In the genomic region with DNA sequence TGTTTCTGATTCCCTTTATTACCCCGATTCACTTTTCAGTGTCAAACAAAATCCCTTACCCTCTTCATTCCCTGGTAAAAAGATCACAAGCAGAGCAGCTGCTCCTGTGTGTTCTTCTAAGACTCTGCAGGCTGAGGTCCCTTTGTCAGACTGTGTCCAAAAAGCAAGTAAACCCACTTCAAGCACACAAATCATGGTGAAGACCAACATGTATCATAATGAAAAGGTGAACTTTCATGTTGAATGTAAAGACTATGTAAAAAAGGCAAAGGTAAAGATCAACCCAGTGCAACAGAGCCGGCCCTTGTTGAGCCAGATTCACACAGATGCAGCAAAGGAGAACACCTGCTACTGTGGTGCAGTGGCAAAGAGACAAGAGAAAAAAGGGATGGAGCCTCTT, we compare ENCODE assay signal across 27 cellular contexts. TPM values are rescaled to one million over a fixed set of nuclear protein-coding genes. Genes with fewer than 3 reads are reported as not detected.
DNase-seq lines count a peak whose midpoint lies in the region; ATAC-seq, FAIRE-seq and TF ChIP-seq lines count a peak whose summit lies in the region.
"Had no signal": no experiment of that assay in that cellular context is flagged by ENCODE, and none has a peak within 500 bp of the region (broad histone marks: within the 10 kb centered on the region; RNA-seq: fewer than 3 reads in every experiment).

No MANE protein-coding gene starts in this region.

- H3K36me3 ChIP-seq in Karpas-422 (ENCODE audit: insufficient read depth, low read length) (no peaks in the 10 kb centered on the region), mammary epithelial cell (ENCODE audit: insufficient read depth, low read length) (no peaks in the 10 kb centered on the region)

- no peak overlapping the region for H3K4me3 Mint-ChIP-seq in activated naive CD4-positive, alpha-beta T cell treated with anti-CD3 and anti-CD28 coated beads, Interleukin-2, amount 50 U/mL, for 24 hours
- H3K4me3 Mint-ChIP-seq in stimulated activated memory B cell treated with anti-CD40 and anti-IgM and Interleukin-4, amounts not matched to agents 10 μg/mL and 1 μg/mL and 100 μg/mL, for 72 hours = no peak overlapping the region
- H3K4me3 Mint-ChIP-seq: stimulated activated naive CD8-positive, alpha-beta T cell treated with anti-CD3 and anti-CD28 coated beads, Interleukin-15, Interleukin-2, amounts not matched to agents 100 ng/mL and 50 ng/mL, for 24 hours had no signal

- no peaks in the 10 kb centered on the region for H3K9me3 Mint-ChIP-seq in activated naive CD4-positive, alpha-beta T cell treated with anti-CD3 and anti-CD28 coated beads, Interleukin-2, amount 50 U/mL, for 24 hours
- no peaks in the 10 kb centered on the region for H3K9me3 Mint-ChIP-seq in stimulated activated memory B cell treated with anti-CD40 and anti-IgM and Interleukin-4, amounts not matched to agents 10 μg/mL and 1 μg/mL and 100 μg/mL, for 72 hours
- H3K9me3 Mint-ChIP-seq: stimulated activated naive CD8-positive, alpha-beta T cell treated with anti-CD3 and anti-CD28 coated beads, Interleukin-15, Interleukin-2, amounts not matched to agents 100 ng/mL and 50 ng/mL, for 24 hours had no signal

- no peak for FAIRE-seq in RCC 7860 (lab: Jason Lieb, UNC)
- FAIRE-seq: endometrium, TTC549 had no signal

- ATAC-seq in stimulated activated memory B cell treated with anti-CD40 and anti-IgM and Interleukin-4, amounts not matched to agents 10 μg/mL and 1 μg/mL and 100 μg/mL, for 72 hours = no peak
- ATAC-seq: gastrocnemius medialis had no signal

- BruUV-seq in mammary epithelial cell (replicated peaks; lab: Mats Ljungman, UMichigan) = TSS peak; percentile 42

- H4K20me1 ChIP-seq in Karpas-422 (ENCODE audit: insufficient read depth, low read depth, low read length) (no peaks in the 10 kb centered on the region), mammary epithelial cell (ENCODE audit: insufficient read depth, low read length) (no peaks in the 10 kb centered on the region)

- 0 out of 2 replicates have a peak, but pooled peaks cover 3% of the 10 kb centered on the region for H3K79me2 ChIP-seq in Karpas-422 (ENCODE audit: low read length)
- H3K79me2 ChIP-seq in mammary epithelial cell (ENCODE audit: insufficient read depth, low read length) = no peaks in the 10 kb centered on the region

- H3K9ac ChIP-seq in Karpas-422 (ENCODE audit: low read length) (no peak overlapping the region), mammary epithelial cell (ENCODE audit: insufficient read depth, low read length) (no peak overlapping the region)
- H3K9ac ChIP-seq: parathyroid adenoma had no signal

- TF ChIP-seq CTCF in mammary epithelial cell (conservative IDR thresholded peaks at IDR 0.05 in 1 of 2, IDR thresholded peaks at IDR 0.05 in 1 of 2; ENCODE audit: extremely low read depth in 1 of 2, insufficient read depth in 1 of 2, low read depth in 1 of 2, low read length in 2 of 2) = no peak

- no peak overlapping the region for H3K4me2 ChIP-seq in Karpas-422 (ENCODE audit: low read depth, low read length, poor library complexity, severe bottlenecking)
- no peak overlapping the region for H3K4me2 ChIP-seq in mammary epithelial cell (ENCODE audit: insufficient read depth, low read depth, low read length)

- H3K9me3 ChIP-seq in Karpas-422 (ENCODE audit: low read length) = no peaks in the 10 kb centered on the region
- no peaks in the 10 kb centered on the region for H3K9me3 ChIP-seq in mammary epithelial cell (replicated peaks; ENCODE audit: insufficient read depth, low read length)
- H3K9me3 ChIP-seq: adrenal gland, gastrocnemius medialis, MG63, testis had no signal

- 77% methylated on average over 2 of the region's 2 CpGs for WGBS in mammary epithelial cell (ENCODE audit: low coverage, missing lambda C conversion rate)

- intact Hi-C loops in mammary epithelial cell (cut with micrococcal nuclease) = no loop called here

- 0 out of 2 replicates have a peak overlapping the region, but pooled peaks have one; percentile 20 for H3K27ac ChIP-seq in Karpas-422 (ENCODE audit: low read length)
- no peak overlapping the region for H3K27ac ChIP-seq in mammary epithelial cell (ENCODE audit: insufficient read depth, low read depth, low read length)
- H3K27ac ChIP-seq: adrenal gland, gastrocnemius medialis, parathyroid adenoma, skin epidermis, testis had no signal

- CTCF ChIA-PET in mammary epithelial cell (lab: Charles Lee; ENCODE audit: low non-redundant PET) = no interaction called here

- in situ Hi-C loops in mammary epithelial cell (cut with MboI; ENCODE audit: low sequenced_read_pairs in 2 of 2) = no loop called here

- H3K9me2 ChIP-seq in Karpas-422 (replicated peaks; ENCODE audit: insufficient read depth, low read length) = no peaks in the 10 kb centered on the region

- no peaks in the 10 kb centered on the region for H3K27me3 ChIP-seq in Karpas-422 (ENCODE audit: low read length)
- no peaks in the 10 kb centered on the region for H3K27me3 ChIP-seq in mammary epithelial cell (ENCODE audit: insufficient read depth, low read length)
- H3K27me3 ChIP-seq: adrenal gland, gastrocnemius medialis, MG63, testis had no signal

- H3K4me1 ChIP-seq in Karpas-422 (ENCODE audit: low read length) = peaks cover 20% of the 10 kb centered on the region
- peaks cover 16% of the 10 kb centered on the region for H3K4me1 ChIP-seq in mammary epithelial cell (ENCODE audit: insufficient read depth, low read length)

- no peaks in the 10 kb centered on the region for H3K27me3 Mint-ChIP-seq in activated naive CD4-positive, alpha-beta T cell treated with anti-CD3 and anti-CD28 coated beads, Interleukin-2, amount 50 U/mL, for 24 hours
- no peaks in the 10 kb centered on the region for H3K27me3 Mint-ChIP-seq in stimulated activated memory B cell treated with anti-CD40 and anti-IgM and Interleukin-4, amounts not matched to agents 10 μg/mL and 1 μg/mL and 100 μg/mL, for 72 hours
- H3K27me3 Mint-ChIP-seq: stimulated activated naive CD8-positive, alpha-beta T cell treated with anti-CD3 and anti-CD28 coated beads, Interleukin-15, Interleukin-2, amounts not matched to agents 100 ng/mL and 50 ng/mL, for 24 hours had no signal

- no peak overlapping the region for H3K4me3 ChIP-seq in Karpas-422 (ENCODE audit: low read length)
- no peak overlapping the region for H3K4me3 ChIP-seq in mammary epithelial cell (replicated peaks in 1 of 3; ENCODE audit: insufficient read depth in 1 of 3, low read depth in 2 of 3, low read length in 3 of 3)
- H3K4me3 ChIP-seq: adrenal gland, gastrocnemius medialis, MG63, skin epidermis, testis had no signal

- H3K27ac Mint-ChIP-seq in activated naive CD4-positive, alpha-beta T cell treated with anti-CD3 and anti-CD28 coated beads, Interleukin-2, amount 50 U/mL, for 24 hours = peak overlapping the region; percentile 64
- H3K27ac Mint-ChIP-seq in stimulated activated memory B cell treated with anti-CD40 and anti-IgM and Interleukin-4, amounts not matched to agents 10 μg/mL and 1 μg/mL and 100 μg/mL, for 72 hours = peak overlapping the region; percentile 26
- H3K27ac Mint-ChIP-seq: stimulated activated naive CD8-positive, alpha-beta T cell treated with anti-CD3 and anti-CD28 coated beads, Interleukin-15, Interleukin-2, amounts not matched to agents 100 ng/mL and 50 ng/mL, for 24 hours had no signal

- peaks cover 28% of the 10 kb centered on the region for H3K4me1 Mint-ChIP-seq in activated naive CD4-positive, alpha-beta T cell treated with anti-CD3 and anti-CD28 coated beads, Interleukin-2, amount 50 U/mL, for 24 hours
- peaks cover 21% of the 10 kb centered on the region for H3K4me1 Mint-ChIP-seq in stimulated activated memory B cell treated with anti-CD40 and anti-IgM and Interleukin-4, amounts not matched to agents 10 μg/mL and 1 μg/mL and 100 μg/mL, for 72 hours

- H3K36me3 Mint-ChIP-seq in activated naive CD4-positive, alpha-beta T cell treated with anti-CD3 and anti-CD28 coated beads, Interleukin-2, amount 50 U/mL, for 24 hours = peaks cover 23% of the 10 kb centered on the region
- H3K36me3 Mint-ChIP-seq in stimulated activated memory B cell treated with anti-CD40 and anti-IgM and Interleukin-4, amounts not matched to agents 10 μg/mL and 1 μg/mL and 100 μg/mL, for 72 hours = peaks cover 37% of the 10 kb centered on the region

- peak overlapping the region; percentile 46; the same call in 1 of the 2 replicates for H2AFZ ChIP-seq in Karpas-422 (ENCODE audit: low read length)
- H2AFZ ChIP-seq in mammary epithelial cell (ENCODE audit: low read depth, low read length) = no peak overlapping the region
- H2AFZ ChIP-seq: parathyroid adenoma had no signal

- dilution Hi-C loops in mammary epithelial cell (cut with HindIII; ENCODE audit: low sequenced_read_pairs) = no loop called here

- no peak for DNase-seq in activated naive CD4-positive, alpha-beta T cell (lab: John Stamatoyannopoulos, UW)
- DNase-seq in Karpas-422 (no peak), mammary epithelial cell (no peak), RCC 7860 (ENCODE audit: low spot score) (no peak), dedifferentiated amniotic fluid mesenchymal stem cell (ENCODE audit: extremely low spot score) (no peak)
- DNase-seq: activated CD4-positive, alpha-beta T cell treated with anti-CD3 and anti-CD28 coated beads, Interleukin-2, amount 50 U/mL, for 4 hours; activated CD4-positive, CD25-positive, alpha-beta regulatory T cell; activated effector memory CD4-positive, alpha-beta T cell treated with anti-CD3 and anti-CD28 coated beads, Interleukin-2, amount 50 U/mL, for 16 hours; adrenal gland; gastrocnemius medialis; H7; KBM-7; kidney glomerular epithelial cell; MG63; NCI-H1105; NCI-H187; NCI-H2171 treated with DMSO at 0.1 percent for 48 hours; NCI-H510A; retina; testis had no signal

RNA-seq across cellular contexts. Expression of a gene that starts 34.5 kb away (rescaled TPM):
- 24.5 and 31.9 TPM in 2 replicates for total RNA-seq in Karpas-422 (2014; rRNA removed; shearing (Covaris generic); ENCODE audit: low replicate concordance)
- 10 to 100 TPM in 1 of 2 donors, 1 to 10 TPM in 1; 8.0 to 17.2 TPM for total RNA-seq in mammary epithelial cell
- 1.6 TPM for polyA plus RNA-seq in mammary epithelial cell
- polyA minus RNA-seq in mammary epithelial cell = 17.0 TPM

RNA-seq across cellular contexts. Expression of a gene that starts 53.7 kb away (rescaled TPM):
- 13.8 and 15.1 TPM in 2 replicates for total RNA-seq in Karpas-422 (2014; rRNA removed; shearing (Covaris generic); ENCODE audit: low replicate concordance)
- 10 to 100 TPM; 10.8 to 12.4 TPM for total RNA-seq in mammary epithelial cell
- 14.0 TPM for polyA plus RNA-seq in mammary epithelial cell
- polyA minus RNA-seq in mammary epithelial cell = 18.3 TPM
